Comparison of ENCODE assay signal across 1 cellular context in the genomic region with DNA sequence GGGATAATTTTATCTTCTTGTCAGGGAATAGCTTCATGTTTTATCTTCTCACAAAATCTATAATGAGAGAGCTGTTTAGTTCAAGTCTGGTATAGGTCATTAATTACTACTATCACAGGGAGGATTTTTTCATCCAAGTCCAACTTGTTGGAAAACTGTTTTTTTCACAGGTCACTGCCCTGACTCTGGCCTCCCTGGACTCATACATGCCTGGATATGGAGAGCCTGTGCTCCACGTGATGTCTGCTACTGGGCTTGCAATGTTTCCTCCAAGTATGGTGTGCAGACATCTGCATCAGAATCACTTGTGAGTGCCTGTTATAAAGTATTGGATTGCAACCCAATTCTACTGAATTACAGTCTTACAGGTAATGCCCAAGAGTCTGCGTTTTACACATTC.
TF ChIP-seq lines count a peak whose summit lies in the region.

No MANE protein-coding gene starts in this region.

TF ChIP-seq in H1, 55 proteins besides CTCF, POLR2A, EP300 and RAD21:
- TF ChIP-seq, protein P1, sequence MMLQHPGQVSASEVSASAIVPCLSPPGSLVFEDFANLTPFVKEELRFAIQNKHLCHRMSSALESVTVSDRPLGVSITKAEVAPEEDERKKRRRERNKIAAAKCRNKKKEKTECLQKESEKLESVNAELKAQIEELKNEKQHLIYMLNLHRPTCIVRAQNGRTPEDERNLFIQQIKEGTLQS (IDR thresholded peaks at IDR 0.05; ENCODE audit: insufficient read depth, low read depth, low read length): no peak
- TF ChIP-seq SP4 (IDR thresholded peaks at IDR 0.05; ENCODE audit: low read length): no peak
- TF ChIP-seq KDM4A (IDR thresholded peaks at IDR 0.05; ENCODE audit: low read depth, low read length, severe bottlenecking): no peak
- no peak for TF ChIP-seq RNF2 (IDR thresholded peaks at IDR 0.05; ENCODE audit: borderline replicate concordance, low read depth, low read length, missing control alignments, poor library complexity, severe bottlenecking)
- TF ChIP-seq SP1 (IDR thresholded peaks at IDR 0.05; ENCODE audit: low read depth, low read length): no peak
- TF ChIP-seq, protein P2, sequence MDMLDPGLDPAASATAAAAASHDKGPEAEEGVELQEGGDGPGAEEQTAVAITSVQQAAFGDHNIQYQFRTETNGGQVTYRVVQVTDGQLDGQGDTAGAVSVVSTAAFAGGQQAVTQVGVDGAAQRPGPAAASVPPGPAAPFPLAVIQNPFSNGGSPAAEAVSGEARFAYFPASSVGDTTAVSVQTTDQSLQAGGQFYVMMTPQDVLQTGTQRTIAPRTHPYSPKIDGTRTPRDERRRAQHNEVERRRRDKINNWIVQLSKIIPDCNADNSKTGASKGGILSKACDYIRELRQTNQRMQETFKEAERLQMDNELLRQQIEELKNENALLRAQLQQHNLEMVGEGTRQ (IDR thresholded peaks at IDR 0.05; ENCODE audit: low read length): no peak
- TF ChIP-seq SAP30 (IDR thresholded peaks at IDR 0.05; ENCODE audit: insufficient read depth, insufficient replicate concordance, low read length): no peak
- no peak for TF ChIP-seq POU5F1 (IDR thresholded peaks at IDR 0.05; ENCODE audit: low read depth, low read length)
- TF ChIP-seq, protein P3, sequence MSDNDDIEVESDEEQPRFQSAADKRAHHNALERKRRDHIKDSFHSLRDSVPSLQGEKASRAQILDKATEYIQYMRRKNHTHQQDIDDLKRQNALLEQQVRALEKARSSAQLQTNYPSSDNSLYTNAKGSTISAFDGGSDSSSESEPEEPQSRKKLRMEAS (IDR thresholded peaks at IDR 0.05): no peak
- TF ChIP-seq GABPA (IDR thresholded peaks at IDR 0.05; ENCODE audit: borderline replicate concordance, insufficient read depth, low read length): no peak
- TF ChIP-seq HDAC2 (IDR thresholded peaks at IDR 0.05; ENCODE audit: borderline replicate concordance in 1 of 2, low read depth in 2 of 2, low read length in 2 of 2): no peak
- TF ChIP-seq TAF1 (IDR thresholded peaks at IDR 0.05; ENCODE audit: low read depth, low read length): no peak
- no peak for TF ChIP-seq SRF (IDR thresholded peaks at IDR 0.05; ENCODE audit: low read depth, low read length)
- no peak for TF ChIP-seq POLR2AphosphoS5 (IDR thresholded peaks at IDR 0.05; ENCODE audit: low read depth, low read length)
- no peak for TF ChIP-seq SP2 (IDR thresholded peaks at IDR 0.05; ENCODE audit: low read length)
- TF ChIP-seq TAF7 (optimal IDR thresholded peaks at IDR 0.05; ENCODE audit: borderline replicate concordance, low read depth, low read length): no peak
- TF ChIP-seq, protein P4, sequence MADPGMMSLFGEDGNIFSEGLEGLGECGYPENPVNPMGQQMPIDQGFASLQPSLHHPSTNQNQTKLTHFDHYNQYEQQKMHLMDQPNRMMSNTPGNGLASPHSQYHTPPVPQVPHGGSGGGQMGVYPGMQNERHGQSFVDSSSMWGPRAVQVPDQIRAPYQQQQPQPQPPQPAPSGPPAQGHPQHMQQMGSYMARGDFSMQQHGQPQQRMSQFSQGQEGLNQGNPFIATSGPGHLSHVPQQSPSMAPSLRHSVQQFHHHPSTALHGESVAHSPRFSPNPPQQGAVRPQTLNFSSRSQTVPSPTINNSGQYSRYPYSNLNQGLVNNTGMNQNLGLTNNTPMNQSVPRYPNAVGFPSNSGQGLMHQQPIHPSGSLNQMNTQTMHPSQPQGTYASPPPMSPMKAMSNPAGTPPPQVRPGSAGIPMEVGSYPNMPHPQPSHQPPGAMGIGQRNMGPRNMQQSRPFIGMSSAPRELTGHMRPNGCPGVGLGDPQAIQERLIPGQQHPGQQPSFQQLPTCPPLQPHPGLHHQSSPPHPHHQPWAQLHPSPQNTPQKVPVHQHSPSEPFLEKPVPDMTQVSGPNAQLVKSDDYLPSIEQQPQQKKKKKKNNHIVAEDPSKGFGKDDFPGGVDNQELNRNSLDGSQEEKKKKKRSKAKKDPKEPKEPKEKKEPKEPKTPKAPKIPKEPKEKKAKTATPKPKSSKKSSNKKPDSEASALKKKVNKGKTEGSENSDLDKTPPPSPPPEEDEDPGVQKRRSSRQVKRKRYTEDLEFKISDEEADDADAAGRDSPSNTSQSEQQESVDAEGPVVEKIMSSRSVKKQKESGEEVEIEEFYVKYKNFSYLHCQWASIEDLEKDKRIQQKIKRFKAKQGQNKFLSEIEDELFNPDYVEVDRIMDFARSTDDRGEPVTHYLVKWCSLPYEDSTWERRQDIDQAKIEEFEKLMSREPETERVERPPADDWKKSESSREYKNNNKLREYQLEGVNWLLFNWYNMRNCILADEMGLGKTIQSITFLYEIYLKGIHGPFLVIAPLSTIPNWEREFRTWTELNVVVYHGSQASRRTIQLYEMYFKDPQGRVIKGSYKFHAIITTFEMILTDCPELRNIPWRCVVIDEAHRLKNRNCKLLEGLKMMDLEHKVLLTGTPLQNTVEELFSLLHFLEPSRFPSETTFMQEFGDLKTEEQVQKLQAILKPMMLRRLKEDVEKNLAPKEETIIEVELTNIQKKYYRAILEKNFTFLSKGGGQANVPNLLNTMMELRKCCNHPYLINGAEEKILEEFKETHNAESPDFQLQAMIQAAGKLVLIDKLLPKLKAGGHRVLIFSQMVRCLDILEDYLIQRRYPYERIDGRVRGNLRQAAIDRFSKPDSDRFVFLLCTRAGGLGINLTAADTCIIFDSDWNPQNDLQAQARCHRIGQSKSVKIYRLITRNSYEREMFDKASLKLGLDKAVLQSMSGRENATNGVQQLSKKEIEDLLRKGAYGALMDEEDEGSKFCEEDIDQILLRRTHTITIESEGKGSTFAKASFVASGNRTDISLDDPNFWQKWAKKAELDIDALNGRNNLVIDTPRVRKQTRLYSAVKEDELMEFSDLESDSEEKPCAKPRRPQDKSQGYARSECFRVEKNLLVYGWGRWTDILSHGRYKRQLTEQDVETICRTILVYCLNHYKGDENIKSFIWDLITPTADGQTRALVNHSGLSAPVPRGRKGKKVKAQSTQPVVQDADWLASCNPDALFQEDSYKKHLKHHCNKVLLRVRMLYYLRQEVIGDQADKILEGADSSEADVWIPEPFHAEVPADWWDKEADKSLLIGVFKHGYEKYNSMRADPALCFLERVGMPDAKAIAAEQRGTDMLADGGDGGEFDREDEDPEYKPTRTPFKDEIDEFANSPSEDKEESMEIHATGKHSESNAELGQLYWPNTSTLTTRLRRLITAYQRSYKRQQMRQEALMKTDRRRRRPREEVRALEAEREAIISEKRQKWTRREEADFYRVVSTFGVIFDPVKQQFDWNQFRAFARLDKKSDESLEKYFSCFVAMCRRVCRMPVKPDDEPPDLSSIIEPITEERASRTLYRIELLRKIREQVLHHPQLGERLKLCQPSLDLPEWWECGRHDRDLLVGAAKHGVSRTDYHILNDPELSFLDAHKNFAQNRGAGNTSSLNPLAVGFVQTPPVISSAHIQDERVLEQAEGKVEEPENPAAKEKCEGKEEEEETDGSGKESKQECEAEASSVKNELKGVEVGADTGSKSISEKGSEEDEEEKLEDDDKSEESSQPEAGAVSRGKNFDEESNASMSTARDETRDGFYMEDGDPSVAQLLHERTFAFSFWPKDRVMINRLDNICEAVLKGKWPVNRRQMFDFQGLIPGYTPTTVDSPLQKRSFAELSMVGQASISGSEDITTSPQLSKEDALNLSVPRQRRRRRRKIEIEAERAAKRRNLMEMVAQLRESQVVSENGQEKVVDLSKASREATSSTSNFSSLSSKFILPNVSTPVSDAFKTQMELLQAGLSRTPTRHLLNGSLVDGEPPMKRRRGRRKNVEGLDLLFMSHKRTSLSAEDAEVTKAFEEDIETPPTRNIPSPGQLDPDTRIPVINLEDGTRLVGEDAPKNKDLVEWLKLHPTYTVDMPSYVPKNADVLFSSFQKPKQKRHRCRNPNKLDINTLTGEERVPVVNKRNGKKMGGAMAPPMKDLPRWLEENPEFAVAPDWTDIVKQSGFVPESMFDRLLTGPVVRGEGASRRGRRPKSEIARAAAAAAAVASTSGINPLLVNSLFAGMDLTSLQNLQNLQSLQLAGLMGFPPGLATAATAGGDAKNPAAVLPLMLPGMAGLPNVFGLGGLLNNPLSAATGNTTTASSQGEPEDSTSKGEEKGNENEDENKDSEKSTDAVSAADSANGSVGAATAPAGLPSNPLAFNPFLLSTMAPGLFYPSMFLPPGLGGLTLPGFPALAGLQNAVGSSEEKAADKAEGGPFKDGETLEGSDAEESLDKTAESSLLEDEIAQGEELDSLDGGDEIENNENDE (IDR thresholded peaks at IDR 0.05; ENCODE audit: insufficient replicate concordance, low read length): no peak
- TF ChIP-seq TBP (IDR thresholded peaks at IDR 0.05; ENCODE audit: low read depth, low read length): no peak
